ENCODE assay signal across 8 cellular contexts in genomic region chr19:51108066-51108804, GRCh38. TPM values are rescaled to one million over a fixed set of nuclear protein-coding genes. Genes with fewer than 3 reads are reported as not detected.
A peak's percentile ranks its signal among the peaks of the same experiment; 100 is the strongest.
DNase-seq lines count a peak whose midpoint lies in the region; ATAC-seq, FAIRE-seq and TF ChIP-seq lines count a peak whose summit lies in the region.

Gene CTU1 (minus strand): TSS chr19:51108409. CDS start chr19:51104569, 3,840 bp downstream.

- no peaks in the 10 kb centered on the region for H3K36me3 ChIP-seq in OCI-LY7 (ENCODE audit: insufficient read depth, low read length)

- H3K4me3 ChIP-seq in OCI-LY7 (ENCODE audit: low read depth, low read length, poor library complexity, severe bottlenecking) (peak within 1 kb of the TSS; percentile 88), epithelial cell of esophagus (ENCODE audit: low read length) (peak within 1 kb of the TSS; percentile 87), mononuclear cell (ENCODE audit: low read length) (peak within 1 kb of the TSS; percentile 61)

- no peaks in the 10 kb centered on the region for H3K9me2 ChIP-seq in OCI-LY7 (ENCODE audit: insufficient read depth, low read length)

- no peak within 1 kb of the TSS for H3K27ac ChIP-seq in OCI-LY7 (ENCODE audit: low read depth, low read length, poor library complexity, severe bottlenecking)

- peak within 1 kb of the TSS; percentile 83 for H3K4me2 ChIP-seq in OCI-LY7 (ENCODE audit: low read length)

- peak; percentile 69 for DNase-seq in D721Med (ENCODE audit: insufficient read length, low spot score)
- DNase-seq in HuH-7.5 (ENCODE audit: low spot score) = peak; percentile 98
- DNase-seq in OCI-LY7 (ENCODE audit: low spot score) = peak; percentile 99
- peak; percentile 98 for DNase-seq in activated T-cell treated with anti-CD3 and anti-CD28 coated beads for 4 hours
- peak; percentile 100 for DNase-seq in epithelial cell of esophagus (ENCODE audit: low read depth)
- DNase-seq in stimulated activated CD8-positive, alpha-beta memory T cell treated with anti-CD3 and anti-CD28 coated beads, Interleukin-4, amount 100 ng/mL, for 1 hour (ENCODE audit: low read depth in 2 of 2, low spot score in 1 of 2) = peak; percentile 90 to 97

- peak within 1 kb of the TSS; percentile 87 for H2AFZ ChIP-seq in OCI-LY7 (ENCODE audit: low read length)

- peaks cover 14% of the 10 kb centered on the region for H3K4me1 ChIP-seq in OCI-LY7 (ENCODE audit: insufficient read depth, low read length, poor library complexity, severe bottlenecking)
- peaks cover 32% of the 10 kb centered on the region for H3K4me1 ChIP-seq in mononuclear cell (ENCODE audit: insufficient read depth, low read length)

- peaks cover 14% of the 10 kb centered on the region; the same call in 1 of the 2 replicates for H3K79me2 ChIP-seq in OCI-LY7 (ENCODE audit: insufficient read depth, low read depth, low read length)

- TF ChIP-seq CTCF in D721Med (IDR thresholded peaks at IDR 0.05; ENCODE audit: insufficient read depth, missing control alignments) (no peak), OCI-LY7 (conservative IDR thresholded peaks at IDR 0.05; ENCODE audit: low read length) (no peak), epithelial cell of esophagus (IDR thresholded peaks at IDR 0.05; ENCODE audit: insufficient read depth, low read depth, low read length, missing control alignments) (no peak)

- H4K20me1 ChIP-seq in OCI-LY7 (ENCODE audit: insufficient read depth, low read length) = no peaks in the 10 kb centered on the region

- H3K9me3 ChIP-seq in OCI-LY7 (ENCODE audit: low read length) (no peaks in the 10 kb centered on the region), mononuclear cell (ENCODE audit: low read depth, low read length) (no peaks in the 10 kb centered on the region)

- no peak for FAIRE-seq in D721Med (lab: Jason Lieb, UNC)

- ATAC-seq in GM21526 (IDR thresholded peaks at IDR 0.05; ENCODE audit: low FRiP score, unreplicated experiment) = peak; percentile 87

- intact Hi-C loops in OCI-LY7 (cut with micrococcal nuclease; ENCODE audit: unreplicated experiment) = no loop called here

- POLR2A ChIA-PET in OCI-LY7 (lab: Charles Lee) = no interaction called here

- CTCF ChIA-PET in OCI-LY7 (lab: Charles Lee; ENCODE audit: unreplicated experiment) = no interaction called here

- no peaks in the 10 kb centered on the region for H3K27me3 ChIP-seq in mononuclear cell (ENCODE audit: insufficient read depth, low read length)

- no TSS peak for BruUV-seq in OCI-LY7 (replicated peaks; lab: Mats Ljungman, UMichigan)

RNA-seq across cellular contexts. Expression of gene CTU1, which starts in this region (rescaled TPM):
- 9.6 and 13.3 TPM in 2 replicates for total RNA-seq in OCI-LY7 (2014; rRNA removed; shearing (Covaris generic))
- total RNA-seq in OCI-LY7 (2022) = 6.9 and 8.3 TPM in 2 replicates
- 1.9 TPM for total RNA-seq in mononuclear cell
